ENCODE assay signal across 24 cellular contexts in the genomic region with DNA sequence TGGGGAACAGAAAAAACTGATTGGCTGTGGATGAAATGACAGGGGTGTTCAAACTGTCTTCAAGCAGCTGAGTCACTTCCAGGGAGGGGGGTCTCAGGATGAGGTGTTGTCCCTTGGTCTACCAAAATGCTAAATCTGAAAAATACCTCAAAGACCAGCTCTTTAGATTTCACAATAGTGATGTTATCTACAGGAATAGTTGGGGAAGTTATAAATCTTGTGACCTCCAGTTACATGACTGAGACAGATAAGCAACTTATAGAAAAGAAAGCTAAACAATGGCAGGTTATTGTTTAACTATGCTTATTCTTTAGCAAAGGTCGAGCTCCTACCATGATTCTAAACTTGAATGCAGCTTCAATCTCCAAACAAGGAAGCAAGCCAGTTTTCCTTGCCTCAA.
"Had no signal": no experiment of that assay in that cellular context is flagged by ENCODE, and none has a peak within 500 bp of the region (broad histone marks: within the 10 kb centered on the region; RNA-seq: fewer than 3 reads in every experiment).

No MANE protein-coding gene starts in this region.

- H3K4me1 ChIP-seq: colonic mucosa, gastrocnemius medialis, pancreas, right lobe of liver, tibial nerve, upper lobe of right lung, uterus had no signal

- H3K4me3 ChIP-seq: colonic mucosa, gastrocnemius medialis, lung, pancreas, right lobe of liver, thoracic aorta, tibial nerve, upper lobe of right lung, uterus had no signal

- H3K36me3 Mint-ChIP-seq: memory B cell; natural killer cell; stimulated activated naive B cell treated with anti-CD40 and anti-IgM and Interleukin-4, amounts not matched to agents 10 μg/mL and 1 μg/mL and 100 μg/mL, for 72 hours had no signal

- H3K27me3 ChIP-seq: colonic mucosa, gastrocnemius medialis, neutrophil, pancreas, right lobe of liver, tibial nerve, upper lobe of right lung, uterus had no signal

- DNase-seq: colonic mucosa; effector memory CD4-positive, alpha-beta T cell; erythroblast; gastrocnemius medialis; head of caudate nucleus; kidney; natural killer cell; pancreas; right lobe of liver; small intestine; stimulated activated CD4-positive, alpha-beta T cell treated with anti-CD3 and anti-CD28 coated beads, Interleukin-15, amount 100 ng/mL, for 24 hours; stimulated activated CD4-positive, alpha-beta T cell treated with anti-CD3 and anti-CD28 coated beads, Interleukin-2, amount 100 ng/mL, for 48 hours; stimulated activated naive B cell treated with anti-CD40 and anti-IgM and Interleukin-4, amounts not matched to agents 10 μg/mL and 1 μg/mL and 100 μg/mL, for 72 hours; upper lobe of right lung; uterus had no signal

- ATAC-seq: gastrocnemius medialis; left lobe of liver; natural killer cell; pancreas; right lobe of liver; stimulated activated naive B cell treated with anti-CD40 and anti-IgM and Interleukin-4, amounts not matched to agents 10 μg/mL and 1 μg/mL and 100 μg/mL, for 72 hours; upper lobe of right lung had no signal

- H3K27ac ChIP-seq: colonic mucosa, gastrocnemius medialis, neutrophil, pancreas, right lobe of liver, thoracic aorta, tibial nerve, upper lobe of right lung, uterus had no signal

- H3K9me3 Mint-ChIP-seq: neural crest cell; stimulated activated naive CD8-positive, alpha-beta T cell treated with anti-CD3 and anti-CD28 coated beads, Interleukin-15, Interleukin-2, amounts not matched to agents 100 ng/mL and 50 ng/mL, for 24 hours had no signal

- H3K4me3 Mint-ChIP-seq: dendritic cell treated with granulocyte-macrophage colony-stimulating factor and Interleukin-4, amounts not matched to agents 40 ng/mL and 50 ng/mL, for 4 days; memory B cell; natural killer cell; neural crest cell; stimulated activated naive B cell treated with anti-CD40 and anti-IgM and Interleukin-4, amounts not matched to agents 10 μg/mL and 1 μg/mL and 100 μg/mL, for 72 hours; stimulated activated naive CD8-positive, alpha-beta T cell treated with anti-CD3 and anti-CD28 coated beads, Interleukin-15, Interleukin-2, amounts not matched to agents 100 ng/mL and 50 ng/mL, for 24 hours had no signal

- H3K27me3 Mint-ChIP-seq: dendritic cell treated with granulocyte-macrophage colony-stimulating factor and Interleukin-4, amounts not matched to agents 40 ng/mL and 50 ng/mL, for 4 days; memory B cell; stimulated activated naive B cell treated with anti-CD40 and anti-IgM and Interleukin-4, amounts not matched to agents 10 μg/mL and 1 μg/mL and 100 μg/mL, for 72 hours; stimulated activated naive CD8-positive, alpha-beta T cell treated with anti-CD3 and anti-CD28 coated beads, Interleukin-15, Interleukin-2, amounts not matched to agents 100 ng/mL and 50 ng/mL, for 24 hours had no signal

- H3K27ac Mint-ChIP-seq: dendritic cell treated with granulocyte-macrophage colony-stimulating factor and Interleukin-4, amounts not matched to agents 40 ng/mL and 50 ng/mL, for 4 days; memory B cell; natural killer cell; stimulated activated naive B cell treated with anti-CD40 and anti-IgM and Interleukin-4, amounts not matched to agents 10 μg/mL and 1 μg/mL and 100 μg/mL, for 72 hours; stimulated activated naive CD8-positive, alpha-beta T cell treated with anti-CD3 and anti-CD28 coated beads, Interleukin-15, Interleukin-2, amounts not matched to agents 100 ng/mL and 50 ng/mL, for 24 hours had no signal

- H3K9me3 ChIP-seq: colonic mucosa, gastrocnemius medialis, neutrophil, pancreas, right lobe of liver, thoracic aorta, tibial nerve, upper lobe of right lung, uterus had no signal

- H3K4me1 Mint-ChIP-seq: memory B cell; natural killer cell; neural crest cell; stimulated activated naive B cell treated with anti-CD40 and anti-IgM and Interleukin-4, amounts not matched to agents 10 μg/mL and 1 μg/mL and 100 μg/mL, for 72 hours had no signal

- H3K36me3 ChIP-seq: colonic mucosa, gastrocnemius medialis, neutrophil, pancreas, right lobe of liver, thoracic aorta, tibial nerve, upper lobe of right lung, uterus had no signal
